Comparison of ENCODE assay signal across 20 cellular contexts in the genomic region with DNA sequence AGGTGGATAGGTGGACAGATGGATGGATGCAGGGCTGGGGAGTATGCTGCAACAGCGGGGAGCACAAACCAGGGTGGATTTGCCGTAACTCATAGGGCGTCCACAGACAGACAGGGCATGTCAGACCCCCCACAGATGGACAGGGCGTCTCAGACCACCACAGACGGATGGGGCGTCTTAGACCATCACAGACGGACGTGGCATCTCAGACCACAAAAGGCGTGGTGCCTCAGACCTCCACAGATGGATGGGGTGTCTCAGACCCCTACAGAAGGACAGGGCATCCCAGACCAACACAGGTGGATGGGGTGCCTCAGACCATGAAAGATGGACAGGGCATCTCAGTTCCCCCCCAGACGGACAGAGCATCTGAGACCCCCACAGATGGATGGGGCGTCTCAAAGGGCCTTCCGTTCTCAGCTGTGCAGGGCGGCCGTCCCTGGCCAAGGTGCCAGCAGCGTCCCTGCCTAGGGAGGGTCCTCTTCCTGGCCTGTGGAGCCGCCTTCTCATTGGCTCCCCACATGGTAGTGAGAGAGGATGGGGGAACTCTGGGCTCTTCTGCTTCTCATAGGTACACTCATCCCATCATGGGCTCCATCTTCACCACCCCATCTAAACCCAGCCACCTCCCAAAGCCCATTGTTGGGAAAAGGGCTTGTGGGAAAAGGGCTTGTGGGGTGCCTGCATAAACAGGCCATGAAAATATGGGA. TPM values are rescaled to one million over a fixed set of nuclear protein-coding genes. Genes with fewer than 3 reads are reported as not detected.
DNase-seq lines count a peak whose midpoint lies in the region; ATAC-seq and TF ChIP-seq lines count a peak whose summit lies in the region.
"Had no signal": no experiment of that assay in that cellular context is flagged by ENCODE, and none has a peak within 500 bp of the region (broad histone marks: within the 10 kb centered on the region; RNA-seq: fewer than 3 reads in every experiment).

No MANE protein-coding gene starts in this region.

- no peak for TF ChIP-seq CTCF in mesothelial cell of epicardium (IDR thresholded peaks at IDR 0.05; ENCODE audit: unreplicated experiment)

- H3K4me3 Mint-ChIP-seq in mesothelial cell of epicardium, result no peak overlapping the region

- no peak for ATAC-seq in Right ventricle myocardium inferior
- ATAC-seq: GM23338 had no signal

- H3K27ac Mint-ChIP-seq in mesothelial cell of epicardium, result peak overlapping the region; percentile 9
- H3K27ac Mint-ChIP-seq: GM23338 had no signal

- peaks cover 15% of the 10 kb centered on the region for H3K9me3 Mint-ChIP-seq in mesothelial cell of epicardium

- H3K36me3 Mint-ChIP-seq in mesothelial cell of epicardium, result peaks cover 21% of the 10 kb centered on the region

- DNase-seq in Right ventricle myocardium inferior (ENCODE audit: missing footprints), result peak; percentile 67
- no peak for DNase-seq in cardiac septum (ENCODE audit: low spot score)
- peak; percentile 4 for DNase-seq in GM03348 (ENCODE audit: low spot score)
- DNase-seq in mesothelial cell of epicardium (ENCODE audit: low spot score in 2 of 2, unreplicated experiment in 2 of 2), result no peak
- DNase-seq in NCI-H2107 (lab: John Stamatoyannopoulos, UW), result no peak
- no peak for DNase-seq in activated effector memory CD4-positive, alpha-beta T cell treated with anti-CD3 and anti-CD28 coated beads, Interleukin-2, amount 50 U/mL, for 16 hours
- no peak for DNase-seq in T1000 (lab: John Stamatoyannopoulos, UW)
- DNase-seq: BE2C; CD4-positive, alpha-beta memory T cell; DMS153; KG1; NCI-H1105; NCI-H146; NCI-H2029; NCI-H345; NCI-H524; NCI-H774; NK-92 treated with Interleukin-12 subunit alpha and Interleukin-12 subunit beta, amount 100 ng/mL, for 24 hours; SJCRH30 had no signal

- peaks cover 26% of the 10 kb centered on the region for H3K4me1 Mint-ChIP-seq in mesothelial cell of epicardium

- no peaks in the 10 kb centered on the region for H3K27me3 Mint-ChIP-seq in mesothelial cell of epicardium (ENCODE audit: low read depth)
- H3K27me3 Mint-ChIP-seq: CD4-positive, alpha-beta memory T cell had no signal

- intact Hi-C loops in Right ventricle myocardium inferior (cut with DNase I), result loop anchor here (5.0 kb wide), 1 partner anchor 42 kb away; no protein-coding TSS in a partner anchor
- intact Hi-C loops in cardiac septum (cut with DNase I), result no loop called here

RNA-seq across cellular contexts. Expression of a gene that starts 2.1 kb away (rescaled TPM):
- total RNA-seq in Right ventricle myocardium inferior (5.9 TPM), cardiac septum (8.2 TPM), mesothelial cell of epicardium (25.9 to 29.8 TPM (median 27.3 TPM) in 3 replicates)

RNA-seq across cellular contexts. Expression of a gene that starts 4.5 kb away (rescaled TPM):
- total RNA-seq in Right ventricle myocardium inferior (14.4 TPM), cardiac septum (9.7 TPM), mesothelial cell of epicardium (4.3 to 6.2 TPM (median 5.9 TPM) in 3 replicates)

RNA-seq across cellular contexts. Expression of a gene that starts 12.6 kb away (rescaled TPM):
- total RNA-seq in Right ventricle myocardium inferior, result 98.4 TPM
- total RNA-seq in cardiac septum, result 73.8 TPM
- total RNA-seq in mesothelial cell of epicardium, result 26.4 to 28.3 TPM (median 28.3 TPM) in 3 replicates

RNA-seq across cellular contexts. Expression of a gene that starts 30.8 kb away (rescaled TPM):
- total RNA-seq in Right ventricle myocardium inferior (51.8 TPM), cardiac septum (24.3 TPM), mesothelial cell of epicardium (58.3 to 60.3 TPM (median 58.6 TPM) in 3 replicates)

Comparison
In these comparisons a context has a peak if more than half of its experiments do, and no peak if none do; other contexts are left out.
1. DNase-seq: peak in Right ventricle myocardium inferior (single experiment) and GM03348 (single experiment); none in cardiac septum (single experiment), mesothelial cell of epicardium (0 of 2), NCI-H2107 (single experiment), activated effector memory CD4-positive, alpha-beta T cell treated with anti-CD3 and anti-CD28 coated beads, Interleukin-2, amount 50 U/mL, for 16 hours (single experiment) and T1000 (single experiment).